In the genomic region with DNA sequence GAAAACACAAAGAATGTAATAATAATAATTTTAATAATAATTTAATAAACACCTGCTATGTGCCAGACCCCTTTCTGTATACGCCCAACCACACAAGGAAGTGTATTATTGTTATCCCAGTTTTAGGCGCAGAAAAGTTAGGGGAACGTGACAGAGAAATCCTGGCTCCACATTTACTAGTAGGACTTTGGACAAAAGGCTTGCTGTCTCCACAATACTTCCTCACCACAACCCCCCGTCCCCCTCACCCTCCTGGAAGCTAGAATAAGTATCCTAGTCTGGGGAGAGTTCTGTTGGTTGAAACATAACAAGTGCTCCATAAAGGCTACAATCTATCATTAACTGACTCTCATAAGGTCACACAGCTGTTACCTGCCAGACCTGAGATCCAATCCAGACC, we compare ENCODE assay signal across 9 cellular contexts. TPM values are rescaled to one million over a fixed set of nuclear protein-coding genes. Genes with fewer than 3 reads are reported as not detected.
DNase-seq lines count a peak whose midpoint lies in the region; ATAC-seq and TF ChIP-seq lines count a peak whose summit lies in the region.
"Had no signal": no experiment of that assay in that cellular context is flagged by ENCODE, and none has a peak within 500 bp of the region (broad histone marks: within the 10 kb centered on the region; RNA-seq: fewer than 3 reads in every experiment).

No MANE protein-coding gene starts in this region.

- no peak overlapping the region for H3K9ac ChIP-seq in HUES48 (ENCODE audit: low read depth, low read length)

- H3K27me3 ChIP-seq in HUES48 (ENCODE audit: control insufficient read depth, insufficient read depth, low read length), result peaks cover 48% of the 10 kb centered on the region

- TF ChIP-seq CTCF in chondrocyte (IDR thresholded peaks at IDR 0.05) (no peak), progenitor cell of endocrine pancreas (IDR thresholded peaks at IDR 0.05; ENCODE audit: unreplicated experiment) (no peak)

- DNase-seq in T-helper 2 cell treated with Interferon-gamma antibody and Interleukin-4, amounts not matched to agents 5 μg/mL and 100 μg/mL, for 36 hours (ENCODE audit: low spot score), result no peak
- no peak for DNase-seq in T-helper 2 cell
- DNase-seq in chondrocyte (ENCODE audit: low spot score), result no peak
- DNase-seq in progenitor cell of endocrine pancreas (ENCODE audit: low spot score, unreplicated experiment), result no peak
- DNase-seq in DMS53 (lab: John Stamatoyannopoulos, UW), result no peak
- DNase-seq in putamen (ENCODE audit: low spot score), result no peak

- H3K27me3 Mint-ChIP-seq in T-helper 2 cell treated with Interferon-gamma antibody and Interleukin-4, amounts not matched to agents 5 μg/mL and 100 μg/mL, for 36 hours (ENCODE audit: low read depth), result peaks cover 76% of the 10 kb centered on the region
- H3K27me3 Mint-ChIP-seq in chondrocyte (ENCODE audit: low read depth) (peaks cover 12% of the 10 kb centered on the region), progenitor cell of endocrine pancreas (peaks cover 35% of the 10 kb centered on the region)

- H3K27ac Mint-ChIP-seq in T-helper 2 cell treated with Interferon-gamma antibody and Interleukin-4, amounts not matched to agents 5 μg/mL and 100 μg/mL, for 36 hours, result no peak overlapping the region
- no peak overlapping the region for H3K27ac Mint-ChIP-seq in chondrocyte (ENCODE audit: unreplicated experiment)
- no peak overlapping the region for H3K27ac Mint-ChIP-seq in progenitor cell of endocrine pancreas

- peak overlapping the region; percentile 70 for H3K4me3 Mint-ChIP-seq in T-helper 2 cell treated with Interferon-gamma antibody and Interleukin-4, amounts not matched to agents 5 μg/mL and 100 μg/mL, for 36 hours
- H3K4me3 Mint-ChIP-seq in chondrocyte (ENCODE audit: unreplicated experiment) (peak overlapping the region; percentile 45), progenitor cell of endocrine pancreas (ENCODE audit: low read depth) (peak overlapping the region; percentile 68)

- H3K4me3 ChIP-seq in HUES48 (ENCODE audit: low read depth, low read length), result 0 out of 2 replicates have a peak overlapping the region, but pooled peaks have one; percentile 11

- peaks cover 2% of the 10 kb centered on the region for H3K36me3 Mint-ChIP-seq in T-helper 2 cell treated with Interferon-gamma antibody and Interleukin-4, amounts not matched to agents 5 μg/mL and 100 μg/mL, for 36 hours (ENCODE audit: low read depth)
- H3K36me3 Mint-ChIP-seq in chondrocyte (ENCODE audit: low read depth) (no peaks in the 10 kb centered on the region), progenitor cell of endocrine pancreas (ENCODE audit: insufficient read depth) (no peaks in the 10 kb centered on the region)

- no peaks in the 10 kb centered on the region for H3K9me3 Mint-ChIP-seq in T-helper 2 cell treated with Interferon-gamma antibody and Interleukin-4, amounts not matched to agents 5 μg/mL and 100 μg/mL, for 36 hours
- H3K9me3 Mint-ChIP-seq in chondrocyte (ENCODE audit: low read depth), result no peaks in the 10 kb centered on the region
- no peaks in the 10 kb centered on the region for H3K9me3 Mint-ChIP-seq in progenitor cell of endocrine pancreas (ENCODE audit: low read depth)

- no peak overlapping the region for H3K27ac ChIP-seq in HUES48 (ENCODE audit: low read depth, low read length)
- H3K27ac ChIP-seq: SK-N-MC had no signal

- ATAC-seq in HG03280 (IDR thresholded peaks at IDR 0.05; ENCODE audit: unreplicated experiment), result no peak

- peaks cover 46% of the 10 kb centered on the region for H3K4me1 ChIP-seq in HUES48 (ENCODE audit: control insufficient read depth, insufficient read depth, low read length)

- H3K9me3 ChIP-seq in HUES48 (ENCODE audit: control insufficient read depth, insufficient read depth, low read length), result no peaks in the 10 kb centered on the region

- no peaks in the 10 kb centered on the region for H3K36me3 ChIP-seq in HUES48 (ENCODE audit: control insufficient read depth, insufficient read depth, low read length)

- H3K4me1 Mint-ChIP-seq in T-helper 2 cell treated with Interferon-gamma antibody and Interleukin-4, amounts not matched to agents 5 μg/mL and 100 μg/mL, for 36 hours (ENCODE audit: low read depth), result peaks cover 5% of the 10 kb centered on the region
- H3K4me1 Mint-ChIP-seq in chondrocyte (ENCODE audit: low read depth) (peaks cover 21% of the 10 kb centered on the region), progenitor cell of endocrine pancreas (ENCODE audit: low read depth) (peaks cover 18% of the 10 kb centered on the region)

RNA-seq across cellular contexts. Expression of a gene that starts 0.5 kb away (rescaled TPM):
- 5.1 to 6.3 TPM (median 6.1 TPM) in 3 replicates for total RNA-seq in chondrocyte
- 30.4 and 37.9 TPM in 2 replicates for total RNA-seq in progenitor cell of endocrine pancreas

RNA-seq across cellular contexts. Expression of a gene that starts 34.1 kb away (rescaled TPM):
- total RNA-seq in chondrocyte, result 0.77 to 1.7 TPM (median 1.2 TPM) in 3 replicates
- 0.80 and 0.96 TPM in 2 replicates for total RNA-seq in progenitor cell of endocrine pancreas
